In genomic region chr15:91737419-91737818, GRCh38 we compare ENCODE assay signal across 21 cellular contexts.
DNase-seq lines count a peak whose midpoint lies in the region; ATAC-seq, FAIRE-seq and TF ChIP-seq lines count a peak whose summit lies in the region.
"Had no signal": no experiment of that assay in that cellular context is flagged by ENCODE, and none has a peak within 500 bp of the region (broad histone marks: within the 10 kb centered on the region; RNA-seq: fewer than 3 reads in every experiment).

No MANE protein-coding gene starts in this region.

- ATAC-seq in A549 (no peak; a peak in 1 of 6 replicates), GM21423 (IDR thresholded peaks at IDR 0.05; ENCODE audit: unreplicated experiment) (no peak), GM21717 (IDR thresholded peaks at IDR 0.05; ENCODE audit: unreplicated experiment) (no peak)
- ATAC-seq: GM12878 had no signal

- POLR2A ChIA-PET in A549 (lab: Yijun Ruan, JAX) = no interaction called here
- POLR2A ChIA-PET in HEK293 (lab: Yijun Ruan, JAX) = interaction anchor here (0.6 kb wide), 1 partner anchor 664 kb away, joined by 3 read pairs; no protein-coding TSS in a partner anchor

- no peak for TF ChIP-seq POLR2A in A549 (IDR thresholded peaks at IDR 0.05; ENCODE audit: low read length)

- H3K9me3 Mint-ChIP-seq in type B pancreatic cell = no peaks in the 10 kb centered on the region

- no peak for TF ChIP-seq RAD21 in A549 (conservative IDR thresholded peaks at IDR 0.05 in 1 of 2, IDR thresholded peaks at IDR 0.05 in 1 of 2)

- no peak for TF ChIP-seq EP300 in A549 (IDR thresholded peaks at IDR 0.05)

- FAIRE-seq in A549 (lab: Jason Lieb, UNC) = no peak
- FAIRE-seq: GM12878, GM19239 had no signal

- H3K9ac ChIP-seq in endocrine pancreas (ENCODE audit: control insufficient read depth, insufficient read depth, low read length) = no peak overlapping the region
- H3K9ac ChIP-seq: KMS-11 had no signal

- H3K27ac Mint-ChIP-seq in type B pancreatic cell = no peak overlapping the region
- H3K27ac Mint-ChIP-seq: B cell; CD4-positive, alpha-beta memory T cell; H9 had no signal

- 6% methylated on average over 8 of the region's 8 CpGs for WGBS in A549 (ENCODE audit: missing lambda C conversion rate)

- peaks cover 5% of the 10 kb centered on the region for H3K27me3 Mint-ChIP-seq in type B pancreatic cell
- H3K27me3 Mint-ChIP-seq: B cell had no signal

- no peaks in the 10 kb centered on the region for H3K36me3 Mint-ChIP-seq in type B pancreatic cell
- H3K36me3 Mint-ChIP-seq: CD4-positive, alpha-beta memory T cell had no signal

- H3K27ac ChIP-seq in A549 (no peak overlapping the region), HEK293 (ENCODE audit: extremely low read depth, low read depth, low read length) (no peak overlapping the region)
- H3K27ac ChIP-seq: C4-2B, HL-60, KMS-11 had no signal

- H3K27me3 ChIP-seq in endocrine pancreas (ENCODE audit: control insufficient read depth, insufficient read depth, low read length) = no peaks in the 10 kb centered on the region

- no peak for DNase-seq in A549 (ENCODE audit: low read depth in 1 of 2, low spot score in 1 of 2)
- DNase-seq in SK-N-DZ (ENCODE audit: low spot score) = peak; percentile 38
- no peak for DNase-seq in type B pancreatic cell (ENCODE audit: extremely low spot score, unreplicated experiment)
- no peak for DNase-seq in C1 segment of cervical spinal cord (lab: John Stamatoyannopoulos, UW)
- DNase-seq: 8988T; CD4-positive, alpha-beta memory T cell; DMS153; DND-41; EL; GOT3; H9 had no signal

- peaks cover 5% of the 10 kb centered on the region for H3K4me1 Mint-ChIP-seq in type B pancreatic cell (ENCODE audit: unreplicated experiment)
- H3K4me1 Mint-ChIP-seq: B cell; CD4-positive, alpha-beta memory T cell had no signal

- H3K9me3 ChIP-seq in A549 (no peaks in the 10 kb centered on the region), HEK293 (ENCODE audit: control insufficient read depth, insufficient read depth, low read depth, low read length) (no peaks in the 10 kb centered on the region; the same call in 1 of the 2 replicates), endocrine pancreas (ENCODE audit: control insufficient read depth, low read length) (no peaks in the 10 kb centered on the region)

- H3K4me3 ChIP-seq in A549 (no peak overlapping the region; the same call in 2 of the 3 replicates), HEK293 (ENCODE audit: low read depth, low read length) (no peak overlapping the region), endocrine pancreas (ENCODE audit: control insufficient read depth, insufficient read depth, low read length) (peak overlapping the region; percentile 4)
- H3K4me3 ChIP-seq: GM12878 had no signal

- peak overlapping the region; percentile 44 for H3K4me2 ChIP-seq in A549
- H3K4me2 ChIP-seq: KMS-11 had no signal

- H3K36me3 ChIP-seq in HEK293 (ENCODE audit: control insufficient read depth in 2 of 2, insufficient read depth in 1 of 2, low read length in 2 of 2) (no peaks in the 10 kb centered on the region), endocrine pancreas (ENCODE audit: control insufficient read depth, insufficient read depth, low read length) (no peaks in the 10 kb centered on the region)

- TF ChIP-seq CTCF in A549 (IDR thresholded peaks at IDR 0.05) (no peak), HEK293 (tag by site-specific recombination; IDR thresholded peaks at IDR 0.05) (no peak), type B pancreatic cell (conservative IDR thresholded peaks at IDR 0.05) (no peak)

- H3K4me1 ChIP-seq in A549 = no peaks in the 10 kb centered on the region
- H3K4me1 ChIP-seq in HEK293 (ENCODE audit: control insufficient read depth, insufficient read depth, low read length) = no peaks in the 10 kb centered on the region
- H3K4me1 ChIP-seq in endocrine pancreas (ENCODE audit: control insufficient read depth, insufficient read depth, low read length) = no peaks in the 10 kb centered on the region

- no peak overlapping the region for H3K4me3 Mint-ChIP-seq in type B pancreatic cell
- H3K4me3 Mint-ChIP-seq: B cell; CD4-positive, alpha-beta memory T cell; H9 had no signal

- CTCF ChIA-PET in A549 (lab: Yijun Ruan, JAX) (no interaction called here), HEK293 (lab: Yijun Ruan, JAX) (interaction anchor here (1.2 to 1.7 kb wide), 2 partner anchors 30 to 31 kb away, joined by 4 to 5 read pairs; no protein-coding TSS in a partner anchor)

TF ChIP-seq in A549, 52 proteins besides CTCF, POLR2A, EP300 and RAD21 (continues in another document):
- TF ChIP-seq RCOR1 (IDR thresholded peaks at IDR 0.05; ENCODE audit: low read depth, low read length) (no peak), RNF2 (IDR thresholded peaks at IDR 0.05; ENCODE audit: borderline replicate concordance, low read depth) (no peak), CEBPB (IDR thresholded peaks at IDR 0.05) (no peak), NFE2L2 (conservative IDR thresholded peaks at IDR 0.05; ENCODE audit: low read length) (no peak), USF2 (IDR thresholded peaks at IDR 0.05) (no peak), ZFP36 (IDR thresholded peaks at IDR 0.05; ENCODE audit: borderline replicate concordance, partially characterized antibody) (no peak), KDM5A (IDR thresholded peaks at IDR 0.05) (no peak)

TF ChIP-seq in HEK293, 187 proteins besides CTCF, POLR2A, EP300 and RAD21 (continues in another document):
- TF ChIP-seq ZEB2 (tag by site-specific recombination; IDR thresholded peaks at IDR 0.05) (no peak), ZNF692 (tag by site-specific recombination; IDR thresholded peaks at IDR 0.05) (no peak), ZNF518A (tag by site-specific recombination; conservative IDR thresholded peaks at IDR 0.05; ENCODE audit: low read depth) (no peak), ZNF16 (tag by site-specific recombination; IDR thresholded peaks at IDR 0.05; ENCODE audit: low read depth) (no peak), ZNF747 (tag by site-specific recombination; IDR thresholded peaks at IDR 0.05) (no peak), ZNF776 (tag by site-specific recombination; IDR thresholded peaks at IDR 0.05; ENCODE audit: borderline replicate concordance) (no peak)
